ENCODE assay signal across 1 cellular context in genomic region chr1:167890400-167890799, GRCh38.
TF ChIP-seq lines count a peak whose summit lies in the region.

No MANE protein-coding gene starts in this region.

TF ChIP-seq in H1, 55 proteins besides CTCF, POLR2A, EP300 and RAD21:
- TF ChIP-seq USF2 (IDR thresholded peaks at IDR 0.05; ENCODE audit: low read length) = no peak
- no peak for TF ChIP-seq MAX (IDR thresholded peaks at IDR 0.05)
- TF ChIP-seq CHD2 (IDR thresholded peaks at IDR 0.05; ENCODE audit: low read length) = no peak
- TF ChIP-seq SRF (IDR thresholded peaks at IDR 0.05; ENCODE audit: low read depth, low read length) = no peak
- TF ChIP-seq CREB1 (IDR thresholded peaks at IDR 0.05) = no peak
- no peak for TF ChIP-seq CBX5 (IDR thresholded peaks at IDR 0.05; ENCODE audit: low read depth, low read length)
- TF ChIP-seq PHF8 (conservative IDR thresholded peaks at IDR 0.05; ENCODE audit: low read depth, low read length) = no peak
- TF ChIP-seq GABPA (IDR thresholded peaks at IDR 0.05; ENCODE audit: borderline replicate concordance, insufficient read depth, low read length) = no peak
- TF ChIP-seq BACH1 (IDR thresholded peaks at IDR 0.05; ENCODE audit: low read length) = no peak
- no peak for TF ChIP-seq KDM1A (IDR thresholded peaks at IDR 0.05; ENCODE audit: borderline replicate concordance, low read length)
- TF ChIP-seq KDM4A (IDR thresholded peaks at IDR 0.05; ENCODE audit: low read depth, low read length, severe bottlenecking) = no peak
- no peak for TF ChIP-seq RFX5 (IDR thresholded peaks at IDR 0.05; ENCODE audit: borderline replicate concordance, low read depth, low read length)
- TF ChIP-seq RNF2 (IDR thresholded peaks at IDR 0.05; ENCODE audit: borderline replicate concordance, low read depth, low read length, missing control alignments, poor library complexity, severe bottlenecking) = no peak
